In the genomic region with DNA sequence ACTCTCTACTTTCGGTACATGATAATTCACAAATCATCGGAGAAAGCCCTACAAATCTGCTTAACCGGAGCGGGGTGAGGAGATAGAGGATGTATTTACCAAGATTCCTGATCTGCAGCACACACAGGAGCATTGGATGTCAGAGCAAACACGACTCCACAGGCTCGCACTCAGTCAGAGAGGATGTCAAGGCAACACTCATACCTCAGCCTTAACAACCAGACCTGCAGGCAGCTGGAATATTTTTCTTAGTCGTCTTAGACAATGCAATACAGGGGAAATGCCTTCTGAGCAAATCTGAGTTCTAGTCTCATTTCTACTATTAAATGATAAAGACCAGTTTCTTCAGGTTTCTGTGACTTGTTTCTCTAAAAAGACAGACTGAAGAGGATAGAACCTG, we compare ENCODE assay signal across 16 cellular contexts.
"Had no signal": no experiment of that assay in that cellular context is flagged by ENCODE, and none has a peak within 500 bp of the region (broad histone marks: within the 10 kb centered on the region; RNA-seq: fewer than 3 reads in every experiment).

No MANE protein-coding gene starts in this region.

- H3K36me3 Mint-ChIP-seq: naive thymus-derived CD8-positive, alpha-beta T cell; type B pancreatic cell had no signal

- H3K36me3 ChIP-seq: colonic mucosa, neutrophil, ovary, right atrium auricular region had no signal

- ATAC-seq: mucosa of descending colon; naive thymus-derived CD8-positive, alpha-beta T cell had no signal

- H3K27ac ChIP-seq: colonic mucosa, neutrophil, ovary, right atrium auricular region had no signal

- H3K27ac Mint-ChIP-seq: naive thymus-derived CD8-positive, alpha-beta T cell; type B pancreatic cell had no signal

- H3K9me3 Mint-ChIP-seq: type B pancreatic cell had no signal

- DNase-seq: colonic mucosa; dermis blood vessel endothelial cell; erythroblast; foreskin melanocyte; head of caudate nucleus; hippocampal formation; kidney glomerular epithelial cell; mucosa of descending colon; naive thymus-derived CD8-positive, alpha-beta T cell; ovary; stimulated activated CD4-positive, alpha-beta T cell treated with anti-CD3 and anti-CD28 coated beads, Interleukin-2, amount 100 ng/mL, for 48 hours; stimulated activated naive CD4-positive, alpha-beta T cell treated with Interleukin-2 at 50 U/mL for 16 hours had no signal

- H3K4me3 Mint-ChIP-seq: naive thymus-derived CD8-positive, alpha-beta T cell; type B pancreatic cell had no signal

- H3K4me1 ChIP-seq: colonic mucosa, right atrium auricular region had no signal

- H3K27me3 ChIP-seq: colonic mucosa, neutrophil, ovary, right atrium auricular region had no signal

- H3K9me3 ChIP-seq: colonic mucosa, mucosa of descending colon, neutrophil, ovary, right atrium auricular region had no signal

- H3K4me2 ChIP-seq: smooth muscle cell had no signal

- H3K4me3 ChIP-seq: colonic mucosa, mucosa of descending colon, ovary, right atrium auricular region, smooth muscle cell had no signal
